ENCODE assay signal across 16 cellular contexts in the genomic region with DNA sequence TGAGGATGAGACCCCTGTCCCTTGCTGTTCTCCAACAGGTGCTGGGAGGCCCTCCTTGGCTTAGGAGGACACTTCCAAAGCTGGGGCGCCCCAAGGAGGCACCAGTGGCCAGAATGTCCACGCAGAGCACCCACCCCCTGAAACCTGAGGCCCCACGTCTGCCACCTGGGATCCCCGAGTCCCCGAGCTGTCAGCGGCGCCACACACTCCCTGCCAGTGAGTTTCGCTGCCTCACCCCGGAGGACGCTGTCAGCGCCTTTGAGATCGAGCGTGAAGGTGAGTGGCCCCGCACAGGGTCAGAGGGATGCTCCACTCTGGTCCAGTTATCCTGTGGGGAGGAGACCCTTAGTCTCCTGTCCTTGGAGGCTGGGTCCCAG. TPM values are rescaled to one million over a fixed set of nuclear protein-coding genes. Genes with fewer than 3 reads are reported as not detected.
DNase-seq lines count a peak whose midpoint lies in the region; ATAC-seq and TF ChIP-seq lines count a peak whose summit lies in the region.
"Had no signal": no experiment of that assay in that cellular context is flagged by ENCODE, and none has a peak within 500 bp of the region (broad histone marks: within the 10 kb centered on the region; RNA-seq: fewer than 3 reads in every experiment).

No MANE protein-coding gene starts in this region.

- no peak overlapping the region for H4K8ac ChIP-seq in neuronal stem cell (ENCODE audit: low read depth, low read length)

- TF ChIP-seq CTCF in activated B cell treated with CpG ODN at 0.5 μM for 24 hours (IDR thresholded peaks at IDR 0.05) (no peak), gastrocnemius medialis (IDR thresholded peaks at IDR 0.05 in 4 of 5, conservative IDR thresholded peaks at IDR 0.05 in 1 of 5) (no peak)

- in situ Hi-C loops in gastrocnemius medialis (cut with MboI; ENCODE audit: low sequenced_read_pairs in 4 of 4), result loop anchor here (5.0 kb wide), 1 partner anchor 39 kb away; no protein-coding TSS in a partner anchor

- H3K4me1 ChIP-seq in right cardiac atrium (ENCODE audit: control insufficient read depth, insufficient read depth, low read length) (peaks cover 2% of the 10 kb centered on the region), neuronal stem cell (ENCODE audit: control insufficient read depth in 2 of 2, insufficient read depth in 1 of 2, low read depth in 1 of 2, low read length in 2 of 2) (peaks cover 4 to 8% of the 10 kb centered on the region in 2 donors), gastrocnemius medialis (peaks cover 0 to 3% of the 10 kb centered on the region in 2 donors)
- H3K4me1 ChIP-seq: HAP-1 had no signal

- no peaks in the 10 kb centered on the region for H3K27me3 Mint-ChIP-seq in activated B cell treated with CpG ODN at 0.5 μM for 24 hours
- H3K27me3 Mint-ChIP-seq: CD4-positive, alpha-beta memory T cell had no signal

- no peak overlapping the region for H2BK5ac ChIP-seq in neuronal stem cell (ENCODE audit: low read length)

- no peaks in the 10 kb centered on the region for H3K36me3 ChIP-seq in neuronal stem cell (replicated peaks in 1 of 2; ENCODE audit: control insufficient read depth in 2 of 2, insufficient read depth in 2 of 2, low read length in 2 of 2)
- H3K36me3 ChIP-seq in gastrocnemius medialis, result peaks cover 0 to 29% of the 10 kb centered on the region in 2 donors
- H3K36me3 ChIP-seq: HAP-1 had no signal

- WGBS in right cardiac atrium, result 91% methylated on average over 14 of the region's 14 CpGs
- no CpG with 5 or more reads among the region's 14 CpGs for WGBS in neuronal stem cell (ENCODE audit: extremely low coverage in 2 of 2, insufficient read length in 2 of 2, insufficient replicate concordance in 1 of 2), 2 donors

- H2AK5ac ChIP-seq in neuronal stem cell (ENCODE audit: low read depth, low read length), result peak overlapping the region; percentile 46

- H3K4me2 ChIP-seq in neuronal stem cell (ENCODE audit: insufficient read depth, low read length, poor library complexity, severe bottlenecking), result no peak overlapping the region

- H3K4me3 ChIP-seq in right cardiac atrium (ENCODE audit: low read length), result no peak overlapping the region
- H3K4me3 ChIP-seq in neuronal stem cell (ENCODE audit: low read length in 2 of 2), result no peak overlapping the region
- H3K4me3 ChIP-seq in gastrocnemius medialis, result no peak overlapping the region
- H3K4me3 ChIP-seq: HAP-1 had no signal

- peaks cover 2% of the 10 kb centered on the region for H3K79me1 ChIP-seq in neuronal stem cell (ENCODE audit: low read depth, low read length)

- peak overlapping the region; percentile 30 for H3K9ac ChIP-seq in neuronal stem cell (ENCODE audit: low read depth, low read length, poor library complexity)

- no peak overlapping the region for H2BK12ac ChIP-seq in neuronal stem cell (ENCODE audit: low read length)

- DNase-seq in right cardiac atrium (peak in 2 of 3 donors; percentile 27 to 58), cardiac septum (ENCODE audit: low spot score) (no peak), activated B cell treated with CpG ODN at 0.5 μM for 24 hours (no peak), neuronal stem cell (ENCODE audit: low spot score) (no peak), gastrocnemius medialis (no peak), activated T-cell treated with anti-CD3 and anti-CD28 coated beads for 4 hours (no peak), mucosa of gallbladder (ENCODE audit: low spot score) (no peak)
- DNase-seq: ACHN; CD4-positive, alpha-beta memory T cell; DMS79 had no signal

- H2BK15ac ChIP-seq in neuronal stem cell (ENCODE audit: low read length), result peak overlapping the region; percentile 58

- peak overlapping the region; percentile 20 for H3K23ac ChIP-seq in neuronal stem cell (ENCODE audit: low read depth, low read length, poor library complexity)

- no peak overlapping the region for H2BK120ac ChIP-seq in neuronal stem cell (ENCODE audit: low read depth, low read length)

- intact Hi-C loops in right cardiac atrium (cut with DNase I), result loop anchor here in 1 of 4 donors (5.0 kb wide), 1 partner anchor 39 kb away; no protein-coding TSS in a partner anchor
- intact Hi-C loops in cardiac septum (cut with DNase I), result no loop called here
- intact Hi-C loops in activated B cell treated with CpG ODN at 0.5 μM for 24 hours (cut with micrococcal nuclease), result no loop called here
- intact Hi-C loops in gastrocnemius medialis (cut with DNase I; ENCODE audit: low total_unique reads), result no loop called here

- H3K4me3 Mint-ChIP-seq in activated B cell treated with CpG ODN at 0.5 μM for 24 hours, result no peak overlapping the region
- H3K4me3 Mint-ChIP-seq: CD4-positive, alpha-beta memory T cell had no signal

- peak overlapping the region; percentile 35 for H3K27ac Mint-ChIP-seq in activated B cell treated with CpG ODN at 0.5 μM for 24 hours

- POLR2A ChIA-PET in activated B cell treated with CpG ODN at 0.5 μM for 24 hours (lab: Charles Lee), result interaction anchor here (3.3 to 4.5 kb wide), 2 partner anchors 24 to 30 kb away, joined by 23 to 48 read pairs; partner anchors contain the start of gene RHBDF2

- no peaks in the 10 kb centered on the region for H3K9me3 Mint-ChIP-seq in activated B cell treated with CpG ODN at 0.5 μM for 24 hours
- H3K9me3 Mint-ChIP-seq: CD4-positive, alpha-beta memory T cell had no signal

- H4K91ac ChIP-seq in neuronal stem cell (ENCODE audit: low read depth, low read length, poor library complexity), result peak overlapping the region; percentile 53

- CTCF ChIA-PET in activated B cell treated with CpG ODN at 0.5 μM for 24 hours (lab: Charles Lee), result interaction anchor here (1.0 to 5.6 kb wide), 2 partner anchors 10 to 35 kb away, joined by 3 to 129 read pairs; partner anchors contain the start of gene RHBDF2

- peaks cover 37% of the 10 kb centered on the region for H3K36me3 Mint-ChIP-seq in activated B cell treated with CpG ODN at 0.5 μM for 24 hours (ENCODE audit: low read depth)

- no peak for TF ChIP-seq POLR2A in gastrocnemius medialis (IDR thresholded peaks at IDR 0.05)

- H3K9me3 ChIP-seq in right cardiac atrium (ENCODE audit: control insufficient read depth, low read length) (no peaks in the 10 kb centered on the region), neuronal stem cell (replicated peaks in 1 of 2; ENCODE audit: control insufficient read depth in 2 of 2, insufficient read depth in 1 of 2, low read depth in 1 of 2, low read length in 2 of 2) (no peaks in the 10 kb centered on the region), gastrocnemius medialis (no peaks in the 10 kb centered on the region)
- H3K9me3 ChIP-seq: HAP-1 had no signal

- H3K18ac ChIP-seq in neuronal stem cell (ENCODE audit: low read length), result peak overlapping the region; percentile 38

- no peak overlapping the region for H3K27ac ChIP-seq in right cardiac atrium (ENCODE audit: low read length)
- H3K27ac ChIP-seq in neuronal stem cell (replicated peaks; ENCODE audit: low read length), result no peak overlapping the region
- H3K27ac ChIP-seq in gastrocnemius medialis, result no peak overlapping the region
- H3K27ac ChIP-seq: C4-2B had no signal

- no peak overlapping the region for H3K4ac ChIP-seq in neuronal stem cell (ENCODE audit: low read length)

- ATAC-seq in right cardiac atrium, result no peak
- ATAC-seq in activated B cell treated with CpG ODN at 0.5 μM for 24 hours (ENCODE audit: low read depth), result no peak
- no peak for ATAC-seq in GM18511 (IDR thresholded peaks at IDR 0.05; ENCODE audit: unreplicated experiment)
- ATAC-seq in gastrocnemius medialis, result no peak

- H3K27me3 ChIP-seq in right cardiac atrium (ENCODE audit: control insufficient read depth, insufficient read depth), result no peaks in the 10 kb centered on the region
- H3K27me3 ChIP-seq in neuronal stem cell (ENCODE audit: control insufficient read depth in 3 of 3, insufficient read depth in 3 of 3, low read depth in 1 of 3, low read length in 3 of 3), result peaks cover 0 to 50% (median 0%) of the 10 kb centered on the region in 3 experiments
- no peaks in the 10 kb centered on the region for H3K27me3 ChIP-seq in gastrocnemius medialis

- no peak overlapping the region for H3K14ac ChIP-seq in neuronal stem cell (ENCODE audit: low read length)

- H2AFZ ChIP-seq in neuronal stem cell (ENCODE audit: low read length), result no peak overlapping the region

- peaks cover 28% of the 10 kb centered on the region for H3K4me1 Mint-ChIP-seq in activated B cell treated with CpG ODN at 0.5 μM for 24 hours

RNA-seq across cellular contexts. Expression of gene AANAT, which starts 1.2 kb away (rescaled TPM):
- not detected for total RNA-seq in right cardiac atrium
- not detected for polyA plus RNA-seq in right cardiac atrium
- total RNA-seq in cardiac septum, result not detected
- total RNA-seq in activated B cell treated with CpG ODN at 0.5 μM for 24 hours, result 0.55 TPM in 1 of 2 replicates, not detected in the other
- polyA plus RNA-seq in neuronal stem cell (2013, experiment 1 of 2), result 0.13 TPM
- polyA plus RNA-seq in neuronal stem cell (2013, experiment 2 of 2), result not detected
- not detected for total RNA-seq in gastrocnemius medialis
- not detected for total RNA-seq in mucosa of gallbladder
- total RNA-seq: A172; CD4-positive, alpha-beta memory T cell; G401; H1 had no signal
- polyA plus RNA-seq: CD4-positive, alpha-beta memory T cell had no signal

RNA-seq across cellular contexts. Expression of gene UBE2O, which starts 15.7 kb away (rescaled TPM):
- total RNA-seq in right cardiac atrium (10 to 100 TPM; 24.2 to 37.3 (median 34.1) TPM), cardiac septum (31.1 TPM), activated B cell treated with CpG ODN at 0.5 μM for 24 hours (39.0 and 40.3 TPM in 2 replicates), gastrocnemius medialis (10 to 100 TPM; 16.4 to 46.5 (median 32.4) TPM), mucosa of gallbladder (26.0 TPM)
- polyA plus RNA-seq in right cardiac atrium, result 23.0 TPM
- 17.1 TPM for polyA plus RNA-seq in neuronal stem cell (2013, experiment 1 of 2)
- 16.9 TPM for polyA plus RNA-seq in neuronal stem cell (2013, experiment 2 of 2)

RNA-seq across cellular contexts. Expression of gene RHBDF2, which starts 32.6 kb away (rescaled TPM):
- total RNA-seq in right cardiac atrium (10 to 100 TPM; 10.2 to 16.4 (median 12.8) TPM), cardiac septum (11.5 TPM), activated B cell treated with CpG ODN at 0.5 μM for 24 hours (150 and 189 TPM in 2 replicates), gastrocnemius medialis (10 to 100 TPM; 11.4 to 29.8 (median 23.3) TPM), mucosa of gallbladder (48.8 TPM)
- polyA plus RNA-seq in right cardiac atrium, result 11.2 TPM
- polyA plus RNA-seq in neuronal stem cell (2013, experiment 1 of 2), result 2.4 TPM
- 2.3 TPM for polyA plus RNA-seq in neuronal stem cell (2013, experiment 2 of 2)

Comparison
In these comparisons a context has a peak if more than half of its experiments do, and no peak if none do; other contexts are left out.
1. DNase-seq: peak in right cardiac atrium (2 of 3); none in cardiac septum (single experiment), activated B cell treated with CpG ODN at 0.5 μM for 24 hours (single experiment), neuronal stem cell (single experiment), gastrocnemius medialis (0 of 2), activated T-cell treated with anti-CD3 and anti-CD28 coated beads for 4 hours (single experiment) and mucosa of gallbladder (single experiment).